ENCODE assay signal across 8 cellular contexts in genomic region chr17:17041018-17041521, GRCh38.
DNase-seq lines count a peak whose midpoint lies in the region; ATAC-seq, FAIRE-seq and TF ChIP-seq lines count a peak whose summit lies in the region.

No MANE protein-coding gene starts in this region.

- H3K9me2 ChIP-seq in Loucy (replicated peaks; ENCODE audit: low read depth, low read length): no peaks in the 10 kb centered on the region

- DNase-seq in COLO668 (lab: John Stamatoyannopoulos, UW; ENCODE audit: unreplicated experiment) (peak; percentile 54), kidney tubule cell (ENCODE audit: low spot score) (peak; percentile 77), superior temporal gyrus (ENCODE audit: extremely low spot score) (peak; percentile 76), urothelium cell line (ENCODE audit: low spot score) (no peak)
- DNase-seq in activated CD4-positive, CD25-positive, alpha-beta regulatory T cell (lab: John Stamatoyannopoulos, UW): no peak

- peaks cover 35% of the 10 kb centered on the region for H3K79me2 ChIP-seq in Loucy (ENCODE audit: insufficient read depth, low read length)

- peak overlapping the region; percentile 97; the same call in 1 of the 2 replicates for H2AFZ ChIP-seq in Loucy (ENCODE audit: low read length)

- no peak overlapping the region for H3K9ac ChIP-seq in Loucy (ENCODE audit: low read depth, low read length, poor library complexity, severe bottlenecking)

- H3K36me3 Mint-ChIP-seq in activated naive CD8-positive, alpha-beta T cell: peaks cover 1% of the 10 kb centered on the region

- H3K9me3 ChIP-seq in Loucy (ENCODE audit: insufficient read depth, low read depth, low read length): no peaks in the 10 kb centered on the region

- peak overlapping the region; percentile 25 for H3K27ac Mint-ChIP-seq in activated naive CD8-positive, alpha-beta T cell

- peak overlapping the region; percentile 74 for H3K4me3 Mint-ChIP-seq in activated naive CD8-positive, alpha-beta T cell

- H3K4me1 Mint-ChIP-seq in activated naive CD8-positive, alpha-beta T cell (ENCODE audit: low read depth): peaks cover 38% of the 10 kb centered on the region

- FAIRE-seq in urothelium cell line (lab: Jason Lieb, UNC): no peak

- ATAC-seq in HG03432 (IDR thresholded peaks at IDR 0.05; ENCODE audit: unreplicated experiment): no peak

- 0 out of 2 replicates have a peak, but pooled peaks cover 5% of the 10 kb centered on the region for H3F3A ChIP-seq in Loucy (ENCODE audit: low read depth)

- no peaks in the 10 kb centered on the region for H3K27me3 ChIP-seq in Loucy (ENCODE audit: insufficient read depth, low read length, poor library complexity, severe bottlenecking)

- H3K27me3 Mint-ChIP-seq in activated naive CD8-positive, alpha-beta T cell: no peaks in the 10 kb centered on the region

- H3K4me2 ChIP-seq in Loucy (ENCODE audit: low read depth, low read length, poor library complexity, severe bottlenecking): peak overlapping the region; percentile 87

- peaks cover 33% of the 10 kb centered on the region for H3K4me1 ChIP-seq in Loucy (ENCODE audit: insufficient read depth, low read length, poor library complexity, severe bottlenecking)

- TF ChIP-seq CTCF in Loucy (conservative IDR thresholded peaks at IDR 0.05; ENCODE audit: low read length): no peak

- no peak overlapping the region for H3K4me3 ChIP-seq in Loucy (ENCODE audit: low read length, poor library complexity, severe bottlenecking)

- no peaks in the 10 kb centered on the region for H3K9me3 Mint-ChIP-seq in activated naive CD8-positive, alpha-beta T cell (ENCODE audit: low read depth)

- peaks cover 30% of the 10 kb centered on the region for H4K20me1 ChIP-seq in Loucy (ENCODE audit: insufficient read depth, low read length, poor library complexity, severe bottlenecking)

- no peaks in the 10 kb centered on the region for H3K36me3 ChIP-seq in Loucy (ENCODE audit: insufficient read depth, low read length)

Comparison
In these comparisons a context has a peak if more than half of its experiments do, and no peak if none do; other contexts are left out.
1. DNase-seq: peak in COLO668 (single experiment), kidney tubule cell (single experiment) and superior temporal gyrus (single experiment); none in urothelium cell line (single experiment) and activated CD4-positive, CD25-positive, alpha-beta regulatory T cell (0 of 4).